ENCODE assay signal across 1 cellular context in genomic region chr16:56295059-56295673, GRCh38.
TF ChIP-seq lines count a peak whose summit lies in the region.

No MANE protein-coding gene starts in this region.

TF ChIP-seq in IMR-90, 13 proteins besides CTCF, POLR2A, EP300 and RAD21:
- TF ChIP-seq USF2 (IDR thresholded peaks at IDR 0.05; ENCODE audit: low read depth, low read length) (no peak), RCOR1 (IDR thresholded peaks at IDR 0.05; ENCODE audit: insufficient replicate concordance, low read length) (no peak), MAFK (IDR thresholded peaks at IDR 0.05; ENCODE audit: low read depth, low read length) (no peak), MXI1 (IDR thresholded peaks at IDR 0.05; ENCODE audit: borderline replicate concordance, low read depth, low read length) (no peak), CEBPB (IDR thresholded peaks at IDR 0.05; ENCODE audit: low read depth, low read length) (no peak), NFE2L2 (IDR thresholded peaks at IDR 0.05; ENCODE audit: low read depth, low read length) (no peak), ELK1 (IDR thresholded peaks at IDR 0.05; ENCODE audit: borderline replicate concordance, low read depth, low read length) (no peak), BHLHE40 (IDR thresholded peaks at IDR 0.05; ENCODE audit: low read depth, low read length) (no peak), RFX5 (IDR thresholded peaks at IDR 0.05; ENCODE audit: low read depth, low read length) (no peak), CHD1 (IDR thresholded peaks at IDR 0.05; ENCODE audit: low read depth, low read length) (no peak), SMC3 (IDR thresholded peaks at IDR 0.05; ENCODE audit: low read depth, low read length) (no peak), MAZ (IDR thresholded peaks at IDR 0.05; ENCODE audit: borderline replicate concordance, low read depth, low read length) (no peak), FOS (IDR thresholded peaks at IDR 0.05; ENCODE audit: low read depth, low read length) (no peak)
